ENCODE assay signal across 23 cellular contexts in the genomic region with DNA sequence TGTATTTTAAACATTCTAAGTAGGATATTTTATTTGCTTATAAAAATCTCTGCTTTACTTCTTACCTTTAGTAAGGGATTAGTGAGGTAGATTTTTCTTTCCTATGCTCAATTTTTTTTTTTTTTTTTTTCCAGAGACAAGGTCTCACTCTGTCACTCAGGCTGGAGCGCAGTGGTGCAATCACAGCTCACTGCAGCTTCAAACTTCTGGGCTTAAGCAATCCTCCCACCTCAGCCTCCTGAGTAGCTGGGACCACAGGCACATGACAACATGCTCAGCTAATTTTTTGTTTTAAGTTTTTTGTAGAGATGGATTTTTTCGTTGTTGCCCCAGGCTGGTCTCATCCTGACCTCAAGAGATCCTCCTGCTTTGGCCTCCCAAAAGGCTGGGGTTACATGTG.
"Had no signal": no experiment of that assay in that cellular context is flagged by ENCODE, and none has a peak within 500 bp of the region (broad histone marks: within the 10 kb centered on the region; RNA-seq: fewer than 3 reads in every experiment).

No MANE protein-coding gene starts in this region.

- H3K9me3 Mint-ChIP-seq: activated CD4-positive, alpha-beta memory T cell treated with anti-CD3 and anti-CD28 coated beads, Interleukin-2, amount 10 ng/mL, durations not matched to agents 7 days and 5 days; activated CD4-positive, alpha-beta T cell treated with anti-CD3 and anti-CD28 coated beads, Interleukin-2, amount 10 ng/mL, durations not matched to agents 7 days and 5 days; activated T-cell treated with anti-CD3 and anti-CD28 coated beads, Interleukin-2, amount 50 U/mL, for 24 hours; effector memory CD8-positive, alpha-beta T cell; nephron progenitor cell; WTC11 had no signal

- H3K27me3 Mint-ChIP-seq: effector memory CD8-positive, alpha-beta T cell; progenitor cell of endocrine pancreas had no signal

- H3K36me3 ChIP-seq: brain microvascular endothelial cell, gastroesophageal sphincter, ovary, right atrium auricular region, tibial nerve had no signal

- ATAC-seq: effector memory CD8-positive, alpha-beta T cell; gastroesophageal sphincter; left ventricle myocardium superior; WTC11 had no signal

- H3K4me3 Mint-ChIP-seq: activated CD4-positive, alpha-beta memory T cell treated with anti-CD3 and anti-CD28 coated beads, Interleukin-2, amount 10 ng/mL, durations not matched to agents 7 days and 5 days; activated CD4-positive, alpha-beta T cell treated with anti-CD3 and anti-CD28 coated beads, Interleukin-2, amount 10 ng/mL, durations not matched to agents 7 days and 5 days; activated T-cell treated with anti-CD3 and anti-CD28 coated beads, Interleukin-2, amount 50 U/mL, for 24 hours; effector memory CD8-positive, alpha-beta T cell; nephron progenitor cell; WTC11 had no signal

- DNase-seq: activated CD4-positive, alpha-beta memory T cell treated with anti-CD3 and anti-CD28 coated beads, Interleukin-2, amount 10 ng/mL, durations not matched to agents 7 days and 5 days; activated CD4-positive, alpha-beta T cell treated with anti-CD3 and anti-CD28 coated beads for 1 hour; activated CD4-positive, alpha-beta T cell treated with anti-CD3 and anti-CD28 coated beads, Interleukin-2, amount 10 ng/mL, durations not matched to agents 7 days and 5 days; activated CD8-positive, alpha-beta memory T cell treated with anti-CD3 and anti-CD28 coated beads, Interleukin-2, amount 50 U/mL, for 48 hours; activated gamma-delta T cell; activated naive CD4-positive, alpha-beta T cell treated with anti-CD3 and anti-CD28 coated beads, Interleukin-2, amount 50 U/mL, for 16 hours; activated T-cell treated with anti-CD3 and anti-CD28 coated beads, Interleukin-2, amount 50 U/mL, for 24 hours; amniotic stem cell; brain microvascular endothelial cell; effector memory CD8-positive, alpha-beta T cell; erythroblast; islet precursor cell; left ventricle myocardium superior; nephron progenitor cell; ovary; stimulated activated naive CD4-positive, alpha-beta T cell treated with Interleukin-2 at 50 U/mL for 16 hours had no signal

- H3K4me3 ChIP-seq: coronary artery, gastroesophageal sphincter, hepatocyte, ovary, right atrium auricular region, tibial nerve had no signal

- H3K27ac ChIP-seq: coronary artery, gastroesophageal sphincter, ovary, right atrium auricular region, tibial nerve had no signal

- H3K27ac Mint-ChIP-seq: activated CD4-positive, alpha-beta memory T cell treated with anti-CD3 and anti-CD28 coated beads, Interleukin-2, amount 10 ng/mL, durations not matched to agents 7 days and 5 days; activated CD4-positive, alpha-beta T cell treated with anti-CD3 and anti-CD28 coated beads, Interleukin-2, amount 10 ng/mL, durations not matched to agents 7 days and 5 days; activated T-cell treated with anti-CD3 and anti-CD28 coated beads, Interleukin-2, amount 50 U/mL, for 24 hours; nephron progenitor cell; progenitor cell of endocrine pancreas; WTC11 had no signal

- H3K27me3 ChIP-seq: brain microvascular endothelial cell, gastroesophageal sphincter, hepatocyte, ovary, right atrium auricular region, tibial nerve had no signal

- H3K9me3 ChIP-seq: gastroesophageal sphincter, ovary, right atrium auricular region, tibial nerve had no signal

- H3K36me3 Mint-ChIP-seq: WTC11 had no signal
